ENCODE assay signal across 29 cellular contexts in genomic region chr11:104614117-104614716, GRCh38.
"Had no signal": no experiment of that assay in that cellular context is flagged by ENCODE, and none has a peak within 500 bp of the region (broad histone marks: within the 10 kb centered on the region; RNA-seq: fewer than 3 reads in every experiment).

No MANE protein-coding gene starts in this region.

- H3K4me1 Mint-ChIP-seq: naive B cell; stimulated activated memory B cell treated with anti-CD40 and anti-IgM and Interleukin-4, amounts not matched to agents 10 μg/mL and 1 μg/mL and 100 μg/mL, for 72 hours had no signal

- H3K27ac Mint-ChIP-seq: dendritic cell treated with granulocyte-macrophage colony-stimulating factor and Interleukin-4, amounts not matched to agents 40 ng/mL and 50 ng/mL, for 4 days; endodermal cell; memory B cell; naive B cell; nephron progenitor cell; stimulated activated memory B cell treated with anti-CD40 and anti-IgM and Interleukin-4, amounts not matched to agents 10 μg/mL and 1 μg/mL and 100 μg/mL, for 72 hours; stimulated activated naive CD8-positive, alpha-beta T cell treated with anti-CD3 and anti-CD28 coated beads, Interleukin-15, Interleukin-2, amounts not matched to agents 100 ng/mL and 50 ng/mL, for 24 hours had no signal

- H3K36me3 Mint-ChIP-seq: stimulated activated memory B cell treated with anti-CD40 and anti-IgM and Interleukin-4, amounts not matched to agents 10 μg/mL and 1 μg/mL and 100 μg/mL, for 72 hours had no signal

- ATAC-seq: esophagus mucosa; gastroesophageal sphincter; heart left ventricle; left lobe of liver; psoas muscle; right cardiac atrium; stimulated activated memory B cell treated with anti-CD40 and anti-IgM and Interleukin-4, amounts not matched to agents 10 μg/mL and 1 μg/mL and 100 μg/mL, for 72 hours had no signal

- H3K4me3 Mint-ChIP-seq: dendritic cell treated with granulocyte-macrophage colony-stimulating factor and Interleukin-4, amounts not matched to agents 40 ng/mL and 50 ng/mL, for 4 days; endodermal cell; memory B cell; naive B cell; nephron progenitor cell; stimulated activated memory B cell treated with anti-CD40 and anti-IgM and Interleukin-4, amounts not matched to agents 10 μg/mL and 1 μg/mL and 100 μg/mL, for 72 hours; stimulated activated naive CD8-positive, alpha-beta T cell treated with anti-CD3 and anti-CD28 coated beads, Interleukin-15, Interleukin-2, amounts not matched to agents 100 ng/mL and 50 ng/mL, for 24 hours had no signal

- DNase-seq: colonic mucosa; effector CD8-positive, alpha-beta T cell; endodermal cell; foreskin fibroblast; heart left ventricle; kidney; naive B cell; nephron progenitor cell; nucleus accumbens; ovary; posterior cingulate gyrus; psoas muscle; right cardiac atrium; sigmoid colon; stimulated activated CD4-positive, alpha-beta T cell treated with anti-CD3 and anti-CD28 coated beads, Interleukin-2, amount 100 ng/mL, for 24 hours; stimulated activated CD4-positive, alpha-beta T cell treated with anti-CD3 and anti-CD28 coated beads, Interleukin-4, amount 100 ng/mL, for 24 hours; upper lobe of left lung had no signal

- H3K27ac ChIP-seq: colonic mucosa, epithelial cell of prostate, gastroesophageal sphincter, heart left ventricle, hepatocyte, ovary, psoas muscle, sigmoid colon, thoracic aorta, tibial nerve, upper lobe of left lung had no signal

- FAIRE-seq: urothelium cell line had no signal

- H3K9me3 Mint-ChIP-seq: memory B cell had no signal

- H3K27me3 Mint-ChIP-seq: dendritic cell treated with granulocyte-macrophage colony-stimulating factor and Interleukin-4, amounts not matched to agents 40 ng/mL and 50 ng/mL, for 4 days; memory B cell; naive B cell; stimulated activated memory B cell treated with anti-CD40 and anti-IgM and Interleukin-4, amounts not matched to agents 10 μg/mL and 1 μg/mL and 100 μg/mL, for 72 hours; stimulated activated naive CD8-positive, alpha-beta T cell treated with anti-CD3 and anti-CD28 coated beads, Interleukin-15, Interleukin-2, amounts not matched to agents 100 ng/mL and 50 ng/mL, for 24 hours had no signal
